8 cellular contexts compared by ENCODE assay signal in the genomic region with DNA sequence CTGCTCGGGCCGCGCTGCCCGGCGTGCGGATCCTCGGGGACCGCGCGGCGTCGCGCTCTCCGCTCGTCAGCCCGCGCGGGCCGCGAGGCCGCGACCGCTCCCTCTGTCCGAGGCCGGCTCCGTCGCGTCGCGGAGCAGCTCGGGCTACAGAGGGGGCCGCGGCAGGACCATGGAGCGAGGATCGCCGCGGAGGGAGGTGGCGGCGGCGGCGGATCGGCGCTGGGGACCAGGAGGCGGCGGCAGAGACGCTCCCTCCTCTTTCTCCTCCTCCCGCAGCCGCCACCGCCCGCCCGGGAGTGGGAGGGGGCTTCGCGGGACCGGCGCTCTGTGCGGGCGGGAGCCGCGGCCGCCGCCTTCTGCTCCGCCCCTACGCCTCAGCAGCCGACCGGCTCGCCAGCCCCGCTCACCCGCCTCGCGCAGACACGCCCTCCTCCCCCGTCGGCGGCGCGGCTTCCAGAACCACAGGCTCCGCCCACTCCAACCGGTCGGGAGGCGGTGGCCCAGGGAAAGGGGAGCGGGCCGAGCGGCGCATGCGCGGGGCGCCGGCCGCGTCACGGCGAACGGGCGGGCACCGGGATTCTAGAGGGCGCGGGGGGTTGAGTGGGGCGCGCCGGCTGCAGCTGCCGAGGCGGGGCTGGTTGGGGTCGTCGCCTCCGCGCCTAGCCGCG. TPM values are rescaled to one million over a fixed set of nuclear protein-coding genes. Genes with fewer than 3 reads are reported as not detected.
A peak's percentile ranks its signal among the peaks of the same experiment; 100 is the strongest.
DNase-seq lines count a peak whose midpoint lies in the region; ATAC-seq, FAIRE-seq and TF ChIP-seq lines count a peak whose summit lies in the region.

CASK (minus strand) TSS at position 298 of the 668 bp plus-strand sequence. CDS start 566 bp downstream, outside the sequence.

- peaks cover 10% of the 10 kb centered on the region for H3K23me2 ChIP-seq in H1 (ENCODE audit: low read depth, low read length)

- WGBS in H1 (ENCODE audit: extremely low coverage in 1 of 2, insufficient coverage in 1 of 2, insufficient read length in 1 of 2, insufficient replicate concordance in 2 of 2, low coverage in 1 of 2, low lambda C conversion rate in 2 of 2, missing lambda C conversion rate in 1 of 2), 2 experiments, result 5% methylated on average over 38 of the region's 108 CpGs; no CpG with 5 or more reads in 1 of the 2 experiments

- peak within 1 kb of the TSS; percentile 75 to 99 for H3K4me2 ChIP-seq in H1 (ENCODE audit: insufficient read depth in 1 of 2, low read depth in 2 of 2, low read length in 2 of 2)

- peak within 1 kb of the TSS; percentile 60 for H4K5ac ChIP-seq in H1 (ENCODE audit: insufficient read length, low read depth, low read length)

- TF ChIP-seq EP300 in H1 (IDR thresholded peaks at IDR 0.05; ENCODE audit: borderline replicate concordance in 1 of 2, low read depth in 2 of 2, low read length in 2 of 2), result peak in 1 of 2 experiments; percentile 98; a peak in 2 of 3 replicates

- no peak within 1 kb of the TSS for H4K91ac ChIP-seq in H1 (replicated peaks; ENCODE audit: insufficient read length, low read length)

- H2AFZ ChIP-seq in H1 (ENCODE audit: low read length), result peak within 1 kb of the TSS; percentile 76; the same call in 1 of the 2 replicates

- H3K79me1 ChIP-seq in H1 (ENCODE audit: low read depth, low read length), result no peaks in the 10 kb centered on the region; the same call in 1 of the 2 replicates

- H3K23ac ChIP-seq in H1 (ENCODE audit: insufficient read length), result no peak within 1 kb of the TSS

- no peak within 1 kb of the TSS for H2AK5ac ChIP-seq in H1 (ENCODE audit: low read depth, low read length)

- H3K56ac ChIP-seq in H1 (replicated peaks; ENCODE audit: insufficient read length, low read depth, low read length), result no peak within 1 kb of the TSS

- TF ChIP-seq CTCF in Caco-2 (IDR thresholded peaks at IDR 0.05; ENCODE audit: insufficient read depth in 1 of 2, low read depth in 1 of 2, low read length in 1 of 2, severe bottlenecking in 1 of 2, unreplicated experiment in 1 of 2), result peak in 1 of 2 experiments; percentile 13
- no peak for TF ChIP-seq CTCF in H1 (IDR thresholded peaks at IDR 0.05; ENCODE audit: control extremely low read depth in 1 of 3, insufficient read depth in 1 of 3, low read depth in 1 of 3, low read length in 3 of 3)

- no peak within 1 kb of the TSS for H2BK20ac ChIP-seq in H1 (ENCODE audit: low read length)

- no TSS peak for BruUV-seq in Caco-2 (replicated peaks; lab: Mats Ljungman, UMichigan)

- H2BK15ac ChIP-seq in H1 (ENCODE audit: low read length), result no peak within 1 kb of the TSS

- intact Hi-C loops in Caco-2 (cut with micrococcal nuclease; ENCODE audit: unreplicated experiment), result loop anchor here (2.0 to 10.0 kb wide), 5 partner anchors 101 to 361 kb away; no protein-coding TSS in a partner anchor

- FAIRE-seq in H1 (lab: Jason Lieb, UNC), result no peak

- no peak for TF ChIP-seq RAD21 in H1 (IDR thresholded peaks at IDR 0.05 in 1 of 2, conservative IDR thresholded peaks at IDR 0.05 in 1 of 2; ENCODE audit: low read depth in 2 of 2, low read length in 2 of 2)

- no peak within 1 kb of the TSS for H3K4ac ChIP-seq in H1 (replicated peaks; ENCODE audit: insufficient read length, low read depth, low read length)

- H3K4me3 ChIP-seq in Caco-2 (ENCODE audit: low read depth, low read length) (peak within 1 kb of the TSS; percentile 63), HUES6 (ENCODE audit: low read depth, low read length) (peak within 1 kb of the TSS; percentile 91), NT2/D1 (ENCODE audit: insufficient read length, low read depth) (peak within 1 kb of the TSS; percentile 90), H1 (ENCODE audit: extremely low read depth in 1 of 4, insufficient read depth in 2 of 4, low read depth in 3 of 4, low read length in 4 of 4) (peak within 1 kb of the TSS; percentile 57 to 92 (median 64))

- peak within 1 kb of the TSS; percentile 11; the same call in 1 of the 2 replicates for H4K8ac ChIP-seq in H1 (ENCODE audit: extremely low read depth, insufficient read depth, low read length)

- H3K27me3 ChIP-seq in Caco-2 (replicated peaks; ENCODE audit: control insufficient read depth, insufficient read depth, low read length) (no peaks in the 10 kb centered on the region), HUES6 (ENCODE audit: control insufficient read depth, insufficient read depth, low read length) (peaks cover 7% of the 10 kb centered on the region), NT2/D1 (ENCODE audit: insufficient read depth, insufficient read length) (no peaks in the 10 kb centered on the region), H1 (replicated peaks in 1 of 4; ENCODE audit: control insufficient read depth in 3 of 4, extremely low read depth in 1 of 4, insufficient read depth in 3 of 4, low read length in 3 of 4) (no peaks in the 10 kb centered on the region; a peak in 1 of 7 replicates)

- H3K36me3 ChIP-seq in Caco-2 (ENCODE audit: control insufficient read depth, insufficient read depth, low read length) (no peaks in the 10 kb centered on the region), HUES6 (ENCODE audit: control insufficient read depth, insufficient read depth, low read length) (no peaks in the 10 kb centered on the region), NT2/D1 (ENCODE audit: insufficient read depth, insufficient read length, low read length) (no peaks in the 10 kb centered on the region), H1 (ENCODE audit: control insufficient read depth in 2 of 4, insufficient read depth in 4 of 4, low read length in 3 of 4) (no peaks in the 10 kb centered on the region)

- 0 out of 2 replicates have a peak within 1 kb of the TSS, but pooled peaks have one; percentile 9 for H2BK12ac ChIP-seq in H1 (ENCODE audit: low read depth, low read length)

- no peaks in the 10 kb centered on the region for H3K9me3 Mint-ChIP-seq in Caco-2 (ENCODE audit: unreplicated experiment)
- no peaks in the 10 kb centered on the region for H3K9me3 Mint-ChIP-seq in activated CD8-positive, alpha-beta memory T cell treated with anti-CD3 and anti-CD28 coated beads, Interleukin-2, amount 10 ng/mL, durations not matched to agents 7 days and 5 days (ENCODE audit: low read depth)

- peak within 1 kb of the TSS; percentile 98 for H3K4me3 Mint-ChIP-seq in Caco-2 (ENCODE audit: unreplicated experiment)
- peak within 1 kb of the TSS; percentile 98 for H3K4me3 Mint-ChIP-seq in activated CD8-positive, alpha-beta memory T cell treated with anti-CD3 and anti-CD28 coated beads, Interleukin-2, amount 10 ng/mL, durations not matched to agents 7 days and 5 days

- TF ChIP-seq POLR2A in H1 (IDR thresholded peaks at IDR 0.05; ENCODE audit: control extremely low read depth in 1 of 2, low read depth in 2 of 2, low read length in 2 of 2), result peak in 1 of 2 experiments; percentile 34; a peak in 1 of 3 replicates

- peak; percentile 82 for ATAC-seq in GM21447 (IDR thresholded peaks at IDR 0.05; ENCODE audit: unreplicated experiment)
- ATAC-seq in activated CD8-positive, alpha-beta memory T cell treated with anti-CD3 and anti-CD28 coated beads, Interleukin-2, amount 10 ng/mL, durations not matched to agents 7 days and 5 days, result peak; percentile 82

- peak within 1 kb of the TSS; percentile 61; the same call in 1 of the 2 replicates for H3K27ac ChIP-seq in HUES6 (ENCODE audit: low read depth, low read length)
- H3K27ac ChIP-seq in H1 (ENCODE audit: low read depth, low read length), result peak within 1 kb of the TSS; percentile 29; the same call in 1 of the 2 replicates

- peak within 1 kb of the TSS; percentile 88 for H3K27ac Mint-ChIP-seq in Caco-2 (ENCODE audit: unreplicated experiment)
- H3K27ac Mint-ChIP-seq in activated CD8-positive, alpha-beta memory T cell treated with anti-CD3 and anti-CD28 coated beads, Interleukin-2, amount 10 ng/mL, durations not matched to agents 7 days and 5 days, result peak within 1 kb of the TSS; percentile 94

- no peaks in the 10 kb centered on the region for H3K9me3 ChIP-seq in Caco-2
- H3K9me3 ChIP-seq in HUES6 (ENCODE audit: control insufficient read depth, insufficient read depth, low read depth, low read length), result no peaks in the 10 kb centered on the region
- no peaks in the 10 kb centered on the region for H3K9me3 ChIP-seq in NT2/D1 (ENCODE audit: insufficient read depth, low read length)
- no peaks in the 10 kb centered on the region for H3K9me3 ChIP-seq in H1 (ENCODE audit: insufficient read depth in 2 of 2, low read depth in 1 of 2, low read length in 1 of 2)

- DNase-seq in Caco-2, result peak; percentile 93 to 95
- DNase-seq in NT2/D1 (ENCODE audit: low read depth, low spot score), result peak; percentile 86
- DNase-seq in activated CD8-positive, alpha-beta memory T cell treated with anti-CD3 and anti-CD28 coated beads, Interleukin-2, amount 10 ng/mL, durations not matched to agents 7 days and 5 days, result peak; percentile 90
- DNase-seq in H1 (ENCODE audit: low read depth in 1 of 2, low spot score in 2 of 2), result peak; percentile 66 to 88
- peak; percentile 97 for DNase-seq in mesenteric fat pad (ENCODE audit: low spot score)
- peak; percentile 79 for DNase-seq in stimulated activated CD8-positive, alpha-beta memory T cell treated with anti-CD3 and anti-CD28 coated beads, Interleukin-12 subunit alpha, Interleukin-12 subunit beta, amount 100 ng/mL, for 4 hours (ENCODE audit: low read depth)

- H3K27me3 Mint-ChIP-seq in Caco-2 (ENCODE audit: insufficient read depth, unreplicated experiment), result no peaks in the 10 kb centered on the region
- no peaks in the 10 kb centered on the region for H3K27me3 Mint-ChIP-seq in activated CD8-positive, alpha-beta memory T cell treated with anti-CD3 and anti-CD28 coated beads, Interleukin-2, amount 10 ng/mL, durations not matched to agents 7 days and 5 days

- no peak within 1 kb of the TSS for H2BK120ac ChIP-seq in H1 (replicated peaks; ENCODE audit: low read depth, low read length)

- peaks cover 0 to 41% of the 10 kb centered on the region in 2 experiments; a peak in 3 of 4 replicates for H3K79me2 ChIP-seq in H1 (ENCODE audit: control insufficient read depth in 1 of 2, insufficient read depth in 2 of 2, low read length in 2 of 2)

- H4K20me1 ChIP-seq in H1 (replicated peaks in 1 of 2; ENCODE audit: control insufficient read depth in 1 of 2, insufficient read depth in 2 of 2, low read length in 2 of 2), result no peaks in the 10 kb centered on the region

- no peak within 1 kb of the TSS for H3K18ac ChIP-seq in H1 (ENCODE audit: extremely low read depth, low read length)

- H3K36me3 Mint-ChIP-seq in Caco-2 (ENCODE audit: insufficient read depth, unreplicated experiment), result peaks cover 11% of the 10 kb centered on the region
- no peaks in the 10 kb centered on the region for H3K36me3 Mint-ChIP-seq in activated CD8-positive, alpha-beta memory T cell treated with anti-CD3 and anti-CD28 coated beads, Interleukin-2, amount 10 ng/mL, durations not matched to agents 7 days and 5 days

- H3K9ac ChIP-seq in HUES6 (ENCODE audit: low read length), result peak within 1 kb of the TSS; percentile 91
- peak within 1 kb of the TSS; percentile 92 for H3K9ac ChIP-seq in NT2/D1 (ENCODE audit: insufficient read length, low read depth)
- peak within 1 kb of the TSS; percentile 42 to 90 (median 68) for H3K9ac ChIP-seq in H1 (replicated peaks in 1 of 4; ENCODE audit: extremely low read depth in 1 of 4, low read depth in 3 of 4, low read length in 3 of 4)

- CTCF ChIA-PET in Caco-2 (lab: Charles Lee) (interaction anchor here (0.6 to 1.3 kb wide), 2 partner anchors 20 to 104 kb away, joined by 3 to 4 read pairs; no protein-coding TSS in a partner anchor), H1 (lab: Charles Lee; ENCODE audit: partially characterized antibody) (interaction anchor here (0.9 kb wide), 1 partner anchor 127 kb away, joined by 3 read pairs; no protein-coding TSS in a partner anchor)
- CTCF ChIA-PET in activated CD8-positive, alpha-beta memory T cell treated with anti-CD3 and anti-CD28 coated beads, Interleukin-2, amount 10 ng/mL, durations not matched to agents 7 days and 5 days (lab: Charles Lee), result no interaction called here

- H3K14ac ChIP-seq in H1 (ENCODE audit: insufficient read length), result no peak within 1 kb of the TSS

- peak within 1 kb of the TSS; percentile 75; the same call in 1 of the 2 replicates for H2BK5ac ChIP-seq in H1 (ENCODE audit: low read depth, low read length)

- peaks cover 6% of the 10 kb centered on the region; the same call in 1 of the 2 replicates for H3K4me1 ChIP-seq in Caco-2
- peaks cover 8% of the 10 kb centered on the region; the same call in 1 of the 2 replicates for H3K4me1 ChIP-seq in HUES6 (ENCODE audit: control insufficient read depth, insufficient read depth, low read length)
- no peaks in the 10 kb centered on the region for H3K4me1 ChIP-seq in NT2/D1 (ENCODE audit: insufficient read depth, insufficient read length)
- peaks cover 0 to 3% (median 0%) of the 10 kb centered on the region in 4 experiments; a peak in 2 of 7 replicates for H3K4me1 ChIP-seq in H1 (replicated peaks in 1 of 4; ENCODE audit: control insufficient read depth in 3 of 4, insufficient read depth in 4 of 4, low read length in 3 of 4)

- POLR2A ChIA-PET in Caco-2 (lab: Charles Lee), result no interaction called here
- POLR2A ChIA-PET in H1 (lab: Charles Lee; ENCODE audit: partially characterized antibody), result interaction anchor here (0.8 to 1.9 kb wide), 2 partner anchors 13 to 40 kb away, joined by 3 to 4 read pairs; no protein-coding TSS in a partner anchor

- H3K4me1 Mint-ChIP-seq in Caco-2 (ENCODE audit: low read depth, unreplicated experiment), result no peaks in the 10 kb centered on the region
- H3K4me1 Mint-ChIP-seq in activated CD8-positive, alpha-beta memory T cell treated with anti-CD3 and anti-CD28 coated beads, Interleukin-2, amount 10 ng/mL, durations not matched to agents 7 days and 5 days, result peaks cover 19% of the 10 kb centered on the region

RNA-seq across cellular contexts. Expression of gene CASK, which starts in this region (rescaled TPM):
- total RNA-seq in Caco-2 (2022) (163 and 174 TPM in 2 replicates), mesenteric fat pad (30.2 TPM)
- 10 to 100 TPM; 30.2 to 40.0 TPM for total RNA-seq in activated CD8-positive, alpha-beta memory T cell treated with anti-CD3 and anti-CD28 coated beads, Interleukin-2, amount 10 ng/mL, durations not matched to agents 7 days and 5 days
- 55.1 and 66.6 TPM in 2 replicates for total RNA-seq in H1 (2021; fragmentation: NEBNext Ultra II Directional; extraction: Animal tissue kit (Norgen Biotek cat#: 25700))
- polyA plus RNA-seq in H1 (2011; rRNA removed), result 11.9 and 21.6 TPM in 2 replicates
- polyA plus RNA-seq in H1 (2011; cell fraction: cytosol; rRNA removed), result 23.8 TPM
- 15.2 TPM for polyA plus RNA-seq in H1 (2011; cell fraction: nucleus; rRNA removed)
- 27.2 to 39.6 TPM (median 33.8 TPM) in 4 replicates for polyA plus RNA-seq in H1 (2012, experiment 1 of 2)
- polyA plus RNA-seq in H1 (2012, experiment 2 of 2), result 3.2 TPM
- polyA plus RNA-seq in H1 (2013, experiment 1 of 2), result 30.1 TPM
- 34.0 TPM for polyA plus RNA-seq in H1 (2013, experiment 2 of 2)
- 58.3 and 92.7 TPM in 2 replicates for polyA minus RNA-seq in H1 (2011; rRNA and poly(A)+ RNA removed)
- 36.9 TPM for polyA minus RNA-seq in H1 (2011; cell fraction: cytosol; rRNA and poly(A)+ RNA removed)
- 64.9 TPM for polyA minus RNA-seq in H1 (2011; cell fraction: nucleus; rRNA and poly(A)+ RNA removed)

Comparison
In these comparisons a context has a peak if more than half of its experiments do, and no peak if none do; other contexts are left out.
1. Peak in every context shown above with its lines: DNase-seq, ATAC-seq, H3K4me3 ChIP-seq and H3K27ac ChIP-seq.